In genomic region chr11:85718126-85718943, GRCh38 we compare ENCODE assay signal across 12 cellular contexts. TPM values are rescaled to one million over a fixed set of nuclear protein-coding genes. Genes with fewer than 3 reads are reported as not detected.
DNase-seq lines count a peak whose midpoint lies in the region; ATAC-seq and TF ChIP-seq lines count a peak whose summit lies in the region.
"Had no signal": no experiment of that assay in that cellular context is flagged by ENCODE, and none has a peak within 500 bp of the region (broad histone marks: within the 10 kb centered on the region; RNA-seq: fewer than 3 reads in every experiment).

No MANE protein-coding gene starts in this region.

- H3K27me3 ChIP-seq in adipocyte (replicated peaks; ENCODE audit: control insufficient read depth, insufficient read depth, low read length) (no peaks in the 10 kb centered on the region), left ventricle myocardium inferior (ENCODE audit: low read depth) (no peaks in the 10 kb centered on the region)

- intact Hi-C loops in left ventricle myocardium inferior (cut with micrococcal nuclease): no loop called here
- intact Hi-C loops in activated T-helper 2 cell treated with anti-CD3 and anti-CD28 coated beads, Interferon-gamma antibody, Interleukin-2, Interleukin-4, amounts not matched to agents 10 μg/mL and 5 μg/mL and 100 μg/mL, durations not matched to agents 14 hours and 24 hours and 36 hours (cut with micrococcal nuclease): no loop called here

- H3K36me3 Mint-ChIP-seq in T-cell: peaks cover 29% of the 10 kb centered on the region
- no peaks in the 10 kb centered on the region for H3K36me3 Mint-ChIP-seq in activated T-helper 2 cell treated with anti-CD3 and anti-CD28 coated beads, Interferon-gamma antibody, Interleukin-2, Interleukin-4, amounts not matched to agents 10 μg/mL and 5 μg/mL and 100 μg/mL, durations not matched to agents 14 hours and 24 hours and 36 hours (ENCODE audit: low read depth)
- H3K36me3 Mint-ChIP-seq: activated CD4-positive, alpha-beta memory T cell treated with anti-CD3 and anti-CD28 coated beads for 36 hours had no signal

- peak overlapping the region; percentile 73 for H3K27ac ChIP-seq in left ventricle myocardium inferior (replicated peaks)

- H3K27me3 Mint-ChIP-seq in T-cell: no peaks in the 10 kb centered on the region
- peaks cover 5% of the 10 kb centered on the region for H3K27me3 Mint-ChIP-seq in activated T-helper 2 cell treated with anti-CD3 and anti-CD28 coated beads, Interferon-gamma antibody, Interleukin-2, Interleukin-4, amounts not matched to agents 10 μg/mL and 5 μg/mL and 100 μg/mL, durations not matched to agents 14 hours and 24 hours and 36 hours (ENCODE audit: low read depth)
- H3K27me3 Mint-ChIP-seq: activated CD4-positive, alpha-beta memory T cell treated with anti-CD3 and anti-CD28 coated beads for 36 hours had no signal

- no peaks in the 10 kb centered on the region for H3K36me3 ChIP-seq in ES-I3 (ENCODE audit: insufficient read depth, low read length)
- H3K36me3 ChIP-seq in adipocyte (ENCODE audit: control insufficient read depth, insufficient read depth, low read length, severe bottlenecking): no peaks in the 10 kb centered on the region
- no peaks in the 10 kb centered on the region for H3K36me3 ChIP-seq in left ventricle myocardium inferior

- no peak for DNase-seq in adipocyte (ENCODE audit: low read depth)
- no peak for DNase-seq in left ventricle myocardium inferior
- DNase-seq in putamen (ENCODE audit: low spot score): peak; percentile 13
- DNase-seq in T-cell: no peak
- DNase-seq in activated T-helper 2 cell treated with anti-CD3 and anti-CD28 coated beads, Interferon-gamma antibody, Interleukin-2, Interleukin-4, amounts not matched to agents 10 μg/mL and 5 μg/mL and 100 μg/mL, durations not matched to agents 14 hours and 24 hours and 36 hours (ENCODE audit: low spot score): no peak
- DNase-seq: activated CD4-positive, alpha-beta memory T cell treated with anti-CD3 and anti-CD28 coated beads for 36 hours; CD4-positive, CD25-positive, alpha-beta regulatory T cell; NCI-H1105; stimulated activated naive CD8-positive, alpha-beta T cell treated with anti-CD3 and anti-CD28 coated beads, Interleukin-15, Interleukin-2, amounts not matched to agents 100 U/mL and 50 U/mL, for 24 hours had no signal

- H3K4me3 Mint-ChIP-seq in T-cell: no peak overlapping the region
- H3K4me3 Mint-ChIP-seq in activated T-helper 2 cell treated with anti-CD3 and anti-CD28 coated beads, Interferon-gamma antibody, Interleukin-2, Interleukin-4, amounts not matched to agents 10 μg/mL and 5 μg/mL and 100 μg/mL, durations not matched to agents 14 hours and 24 hours and 36 hours (ENCODE audit: low read depth): no peak overlapping the region
- H3K4me3 Mint-ChIP-seq: activated CD4-positive, alpha-beta memory T cell treated with anti-CD3 and anti-CD28 coated beads for 36 hours; CD4-positive, CD25-positive, alpha-beta regulatory T cell had no signal

- H3K4me1 Mint-ChIP-seq in T-cell: peaks cover 0 to 5% (median 0%) of the 10 kb centered on the region in 3 donors
- H3K4me1 Mint-ChIP-seq in activated T-helper 2 cell treated with anti-CD3 and anti-CD28 coated beads, Interferon-gamma antibody, Interleukin-2, Interleukin-4, amounts not matched to agents 10 μg/mL and 5 μg/mL and 100 μg/mL, durations not matched to agents 14 hours and 24 hours and 36 hours (ENCODE audit: low read depth): peaks cover 13% of the 10 kb centered on the region
- H3K4me1 Mint-ChIP-seq: CD4-positive, CD25-positive, alpha-beta regulatory T cell had no signal

- TF ChIP-seq CTCF in left ventricle myocardium inferior (IDR thresholded peaks at IDR 0.05; ENCODE audit: borderline replicate concordance): no peak

- H3K27ac Mint-ChIP-seq in T-cell: peak overlapping the region in 1 of 2 donors; percentile 12
- H3K27ac Mint-ChIP-seq in activated T-helper 2 cell treated with anti-CD3 and anti-CD28 coated beads, Interferon-gamma antibody, Interleukin-2, Interleukin-4, amounts not matched to agents 10 μg/mL and 5 μg/mL and 100 μg/mL, durations not matched to agents 14 hours and 24 hours and 36 hours: no peak overlapping the region
- H3K27ac Mint-ChIP-seq: activated CD4-positive, alpha-beta memory T cell treated with anti-CD3 and anti-CD28 coated beads for 36 hours; CD4-positive, CD25-positive, alpha-beta regulatory T cell had no signal

- H3K4me1 ChIP-seq in ES-I3 (ENCODE audit: insufficient read depth, low read length) (peaks cover 32% of the 10 kb centered on the region), adipocyte (ENCODE audit: control insufficient read depth, insufficient read depth, low read length) (peaks cover 20% of the 10 kb centered on the region), left ventricle myocardium inferior (peaks cover 13% of the 10 kb centered on the region)

- CTCF ChIA-PET in T-cell (lab: Charles Lee): no interaction called here

- peak overlapping the region; percentile 75 for H3K4me3 ChIP-seq in adipocyte (ENCODE audit: low read length)
- peak overlapping the region; percentile 46 for H3K4me3 ChIP-seq in left ventricle myocardium inferior

- no peaks in the 10 kb centered on the region for H3K9me3 Mint-ChIP-seq in T-cell
- H3K9me3 Mint-ChIP-seq in activated T-helper 2 cell treated with anti-CD3 and anti-CD28 coated beads, Interferon-gamma antibody, Interleukin-2, Interleukin-4, amounts not matched to agents 10 μg/mL and 5 μg/mL and 100 μg/mL, durations not matched to agents 14 hours and 24 hours and 36 hours: no peaks in the 10 kb centered on the region
- H3K9me3 Mint-ChIP-seq: activated CD4-positive, alpha-beta memory T cell treated with anti-CD3 and anti-CD28 coated beads for 36 hours had no signal

- H3K9me3 ChIP-seq in ES-I3 (ENCODE audit: control insufficient read depth, insufficient read depth, low read length) (no peaks in the 10 kb centered on the region), adipocyte (ENCODE audit: control insufficient read depth, low read length) (no peaks in the 10 kb centered on the region), left ventricle myocardium inferior (replicated peaks) (no peaks in the 10 kb centered on the region)

- no peak for ATAC-seq in GM18517 (IDR thresholded peaks at IDR 0.05; ENCODE audit: unreplicated experiment)
- no peak for ATAC-seq in HG03159 (IDR thresholded peaks at IDR 0.05; ENCODE audit: unreplicated experiment)
- no peak for ATAC-seq in T-cell (replicated peaks in 1 of 4)
- ATAC-seq: stimulated activated naive CD8-positive, alpha-beta T cell treated with anti-CD3 and anti-CD28 coated beads, Interleukin-15, Interleukin-2, amounts not matched to agents 100 U/mL and 50 U/mL, for 24 hours had no signal

- H3K9ac ChIP-seq in ES-I3 (ENCODE audit: low read depth, low read length) (peak overlapping the region; percentile 52), adipocyte (ENCODE audit: low read length) (peak overlapping the region; percentile 63)

- POLR2A ChIA-PET in T-cell (lab: Charles Lee): interaction anchor here (0.5 to 0.7 kb wide), 2 partner anchors 40 to 321 kb away, joined by 4 to 5 read pairs; no protein-coding TSS in a partner anchor

RNA-seq across cellular contexts. Expression of gene CCDC89, which starts 32.3 kb away (rescaled TPM):
- total RNA-seq in left ventricle myocardium inferior (0.63 TPM), T-cell (1 to 10 TPM in 1 of 5 donors, under 1 TPM in 4; 0.50 to 1.1 (median 0.53) TPM)
- total RNA-seq in activated T-helper 2 cell treated with anti-CD3 and anti-CD28 coated beads, Interferon-gamma antibody, Interleukin-2, Interleukin-4, amounts not matched to agents 10 μg/mL and 5 μg/mL and 100 μg/mL, durations not matched to agents 14 hours and 24 hours and 36 hours: not detected in 2 replicates
- total RNA-seq: activated CD4-positive, alpha-beta memory T cell treated with anti-CD3 and anti-CD28 coated beads for 36 hours; CD4-positive, CD25-positive, alpha-beta regulatory T cell had no signal

RNA-seq across cellular contexts. Expression of gene CREBZF, which starts 53.4 kb away (rescaled TPM):
- total RNA-seq in left ventricle myocardium inferior (12.9 TPM), T-cell (10 to 100 TPM; 58.8 to 93.6 (median 86.5) TPM)
- 47.8 and 49.7 TPM in 2 replicates for total RNA-seq in activated T-helper 2 cell treated with anti-CD3 and anti-CD28 coated beads, Interferon-gamma antibody, Interleukin-2, Interleukin-4, amounts not matched to agents 10 μg/mL and 5 μg/mL and 100 μg/mL, durations not matched to agents 14 hours and 24 hours and 36 hours
